In genomic region chr19:4791183-4792018, GRCh38 we compare ENCODE assay signal across 8 cellular contexts. TPM values are rescaled to one million over a fixed set of nuclear protein-coding genes. Genes with fewer than 3 reads are reported as not detected.
A peak's percentile ranks its signal among the peaks of the same experiment; 100 is the strongest.
DNase-seq lines count a peak whose midpoint lies in the region; FAIRE-seq and TF ChIP-seq lines count a peak whose summit lies in the region.

Gene FEM1A (plus strand): TSS chr19:4791734. CDS start chr19:4791855, 121 bp downstream.

- H3K36me3 ChIP-seq in neuronal stem cell (replicated peaks in 1 of 2; ENCODE audit: control insufficient read depth in 2 of 2, insufficient read depth in 2 of 2, low read length in 2 of 2) = peaks cover 20 to 41% of the 10 kb centered on the region in 2 donors

- peak within 1 kb of the TSS; percentile 92 for H4K8ac ChIP-seq in neuronal stem cell (ENCODE audit: low read depth, low read length)

- intact Hi-C loops in activated naive CD4-positive, alpha-beta T cell treated with anti-CD3 and anti-CD28 coated beads for 36 hours (cut with micrococcal nuclease) = loop anchor here (1.0 to 10.0 kb wide), 11 partner anchors 22 to 999 kb away; partner anchors contain the start of genes CHAF1A, HDGFL2, MPND and MYDGF

- H3K36me3 Mint-ChIP-seq in HFFc6 (ENCODE audit: low read depth) = peaks cover 7% of the 10 kb centered on the region
- H3K36me3 Mint-ChIP-seq in activated naive CD4-positive, alpha-beta T cell treated with anti-CD3 and anti-CD28 coated beads for 36 hours (ENCODE audit: low read depth) = peaks cover 21% of the 10 kb centered on the region

- H3K27ac Mint-ChIP-seq in HFFc6 = peak within 1 kb of the TSS; percentile 89
- peak within 1 kb of the TSS; percentile 88 for H3K27ac Mint-ChIP-seq in activated naive CD4-positive, alpha-beta T cell treated with anti-CD3 and anti-CD28 coated beads for 36 hours

- H3K14ac ChIP-seq in neuronal stem cell (ENCODE audit: low read length) = peak within 1 kb of the TSS; percentile 97

- H2BK5ac ChIP-seq in neuronal stem cell (ENCODE audit: low read length) = no peak within 1 kb of the TSS

- peak within 1 kb of the TSS; percentile 99 for H3K18ac ChIP-seq in neuronal stem cell (ENCODE audit: low read length)

- WGBS in neuronal stem cell (ENCODE audit: extremely low coverage in 2 of 2, insufficient read length in 2 of 2, insufficient replicate concordance in 1 of 2), 2 donors = no CpG with 5 or more reads among the region's 80 CpGs

- H3K9me3 ChIP-seq in neuronal stem cell (replicated peaks in 1 of 2; ENCODE audit: control insufficient read depth in 2 of 2, insufficient read depth in 1 of 2, low read depth in 1 of 2, low read length in 2 of 2) = no peaks in the 10 kb centered on the region

- H3K4me3 ChIP-seq in GM08714 (ENCODE audit: low read length) (peak within 1 kb of the TSS; percentile 76), neuronal stem cell (ENCODE audit: low read length in 2 of 2) (peak within 1 kb of the TSS; percentile 76 to 98)

- H3K4me3 Mint-ChIP-seq in HFFc6 = peak within 1 kb of the TSS; percentile 86
- peak within 1 kb of the TSS; percentile 80 for H3K4me3 Mint-ChIP-seq in activated naive CD4-positive, alpha-beta T cell treated with anti-CD3 and anti-CD28 coated beads for 36 hours

- H3K4me1 Mint-ChIP-seq in HFFc6 (ENCODE audit: low read depth) = peaks cover 6% of the 10 kb centered on the region; the same call in 1 of the 2 replicates
- H3K4me1 Mint-ChIP-seq in activated naive CD4-positive, alpha-beta T cell treated with anti-CD3 and anti-CD28 coated beads for 36 hours (ENCODE audit: low read depth) = peaks cover 39% of the 10 kb centered on the region

- FAIRE-seq in frontal cortex (lab: Jason Lieb, UNC) = peak; percentile 98

- no peak within 1 kb of the TSS for H2BK12ac ChIP-seq in neuronal stem cell (ENCODE audit: low read length)

- peaks cover 3 to 11% of the 10 kb centered on the region in 2 donors for H3K4me1 ChIP-seq in neuronal stem cell (ENCODE audit: control insufficient read depth in 2 of 2, insufficient read depth in 1 of 2, low read depth in 1 of 2, low read length in 2 of 2)

- peak within 1 kb of the TSS; percentile 99 for H3K9ac ChIP-seq in neuronal stem cell (ENCODE audit: low read depth, low read length, poor library complexity)

- H4K91ac ChIP-seq in neuronal stem cell (ENCODE audit: low read depth, low read length, poor library complexity) = peak within 1 kb of the TSS; percentile 97

- TF ChIP-seq CTCF in HFFc6 (IDR thresholded peaks at IDR 0.05) = peak; percentile 99

- H3K27me3 ChIP-seq in neuronal stem cell (ENCODE audit: control insufficient read depth in 3 of 3, insufficient read depth in 3 of 3, low read depth in 1 of 3, low read length in 3 of 3) = no peaks in the 10 kb centered on the region

- H3K79me1 ChIP-seq in neuronal stem cell (ENCODE audit: low read depth, low read length) = peaks cover 21% of the 10 kb centered on the region

- no peaks in the 10 kb centered on the region for H3K9me3 Mint-ChIP-seq in HFFc6
- H3K9me3 Mint-ChIP-seq in activated naive CD4-positive, alpha-beta T cell treated with anti-CD3 and anti-CD28 coated beads for 36 hours = no peaks in the 10 kb centered on the region

- H2AK5ac ChIP-seq in neuronal stem cell (ENCODE audit: low read depth, low read length) = peak within 1 kb of the TSS; percentile 75

- H3K23ac ChIP-seq in neuronal stem cell (ENCODE audit: low read depth, low read length, poor library complexity) = peak within 1 kb of the TSS; percentile 85

- DNase-seq in HFFc6 = peak; percentile 100
- peak; percentile 100 for DNase-seq in NAMALWA (ENCODE audit: low spot score)
- peak; percentile 100 for DNase-seq in SK-N-DZ (ENCODE audit: low spot score)
- DNase-seq in activated naive CD4-positive, alpha-beta T cell treated with anti-CD3 and anti-CD28 coated beads for 36 hours = peak; percentile 100
- peak; percentile 98 to 99 for DNase-seq in frontal cortex (ENCODE audit: low spot score in 2 of 2)
- peak; percentile 100 for DNase-seq in neuronal stem cell (ENCODE audit: low spot score)
- DNase-seq in substantia nigra (lab: John Stamatoyannopoulos, UW) = peak; percentile 86 to 100 (median 100)

- H2BK120ac ChIP-seq in neuronal stem cell (ENCODE audit: low read depth, low read length) = no peak within 1 kb of the TSS

- no peak within 1 kb of the TSS for H3K4ac ChIP-seq in neuronal stem cell (ENCODE audit: low read length)

- peak within 1 kb of the TSS; percentile 89 for H3K4me2 ChIP-seq in neuronal stem cell (ENCODE audit: insufficient read depth, low read length, poor library complexity, severe bottlenecking)

- peak within 1 kb of the TSS; percentile 86 for H2AFZ ChIP-seq in neuronal stem cell (ENCODE audit: low read length)

- CTCF ChIA-PET in activated naive CD4-positive, alpha-beta T cell treated with anti-CD3 and anti-CD28 coated beads for 36 hours (lab: Charles Lee) = interaction anchor here (0.6 to 4.0 kb wide), 28 partner anchors 9 to 804 kb away, joined by 3 to 34 read pairs (median 3); partner anchors contain the start of genes DPP9 and PLIN3

- no peak within 1 kb of the TSS for H3K27ac ChIP-seq in neuronal stem cell (replicated peaks; ENCODE audit: low read length)
- H3K27ac ChIP-seq in substantia nigra (ENCODE audit: low read depth, low read length, poor library complexity, severe bottlenecking) = peak within 1 kb of the TSS; percentile 83

- H2BK15ac ChIP-seq in neuronal stem cell (ENCODE audit: low read length) = peak within 1 kb of the TSS; percentile 37

- H3K27me3 Mint-ChIP-seq in HFFc6 (ENCODE audit: insufficient read depth) = peaks cover 2% of the 10 kb centered on the region
- H3K27me3 Mint-ChIP-seq in activated naive CD4-positive, alpha-beta T cell treated with anti-CD3 and anti-CD28 coated beads for 36 hours (ENCODE audit: low read depth) = no peaks in the 10 kb centered on the region

RNA-seq across cellular contexts. Expression of gene FEM1A, which starts in this region (rescaled TPM):
- total RNA-seq in HFFc6 (2021; fragmentation: NEBNext Ultra II Directional; extraction: Animal tissue kit (Norgen Biotek cat#: 25700)) = 10 to 100 TPM in 1 of 6 experiments, 1 to 10 TPM in 5; 8.4 to 10.2 (median 9.0) TPM
- polyA plus RNA-seq in SK-N-DZ (2014; cell fraction: cytosol; rRNA removed) = 7.9 and 10.7 TPM in 2 replicates
- 4.9 and 5.0 TPM in 2 replicates for polyA plus RNA-seq in SK-N-DZ (2014; cell fraction: nucleus; rRNA removed)
- total RNA-seq in activated naive CD4-positive, alpha-beta T cell treated with anti-CD3 and anti-CD28 coated beads for 36 hours = 1 to 10 TPM; 8.1 to 9.1 TPM
- total RNA-seq in frontal cortex = 22.8 TPM
- polyA plus RNA-seq in neuronal stem cell (2013, experiment 1 of 2) = 5.5 TPM
- 5.6 TPM for polyA plus RNA-seq in neuronal stem cell (2013, experiment 2 of 2)
